1 cellular context compared by ENCODE assay signal in the genomic region with DNA sequence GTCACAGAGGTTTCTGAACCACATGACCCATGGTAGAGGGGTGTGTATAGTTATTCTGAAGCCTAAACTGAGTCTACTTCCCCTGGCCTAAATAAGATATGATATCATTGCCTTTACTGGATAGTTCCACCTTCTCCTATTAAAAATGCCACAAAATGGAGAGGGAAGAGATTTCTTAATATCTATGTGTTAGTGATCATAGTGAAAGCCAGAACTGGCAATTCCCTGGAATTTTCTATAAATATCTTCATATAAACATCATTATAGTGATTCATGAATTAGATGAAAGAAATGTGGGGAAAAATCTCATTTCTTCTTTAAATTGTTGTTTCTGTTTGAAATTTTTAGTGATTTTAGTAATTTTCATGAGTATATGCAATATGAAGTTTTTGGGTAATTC.
TF ChIP-seq lines count a peak whose summit lies in the region.

No MANE protein-coding gene starts in this region.

TF ChIP-seq in IMR-90, 13 proteins besides CTCF, POLR2A, EP300 and RAD21 (continued from another document):
- TF ChIP-seq MXI1 (IDR thresholded peaks at IDR 0.05; ENCODE audit: borderline replicate concordance, low read depth, low read length) (no peak), CEBPB (IDR thresholded peaks at IDR 0.05; ENCODE audit: low read depth, low read length) (no peak), SMC3 (IDR thresholded peaks at IDR 0.05; ENCODE audit: low read depth, low read length) (no peak)
- TF ChIP-seq, protein P1, sequence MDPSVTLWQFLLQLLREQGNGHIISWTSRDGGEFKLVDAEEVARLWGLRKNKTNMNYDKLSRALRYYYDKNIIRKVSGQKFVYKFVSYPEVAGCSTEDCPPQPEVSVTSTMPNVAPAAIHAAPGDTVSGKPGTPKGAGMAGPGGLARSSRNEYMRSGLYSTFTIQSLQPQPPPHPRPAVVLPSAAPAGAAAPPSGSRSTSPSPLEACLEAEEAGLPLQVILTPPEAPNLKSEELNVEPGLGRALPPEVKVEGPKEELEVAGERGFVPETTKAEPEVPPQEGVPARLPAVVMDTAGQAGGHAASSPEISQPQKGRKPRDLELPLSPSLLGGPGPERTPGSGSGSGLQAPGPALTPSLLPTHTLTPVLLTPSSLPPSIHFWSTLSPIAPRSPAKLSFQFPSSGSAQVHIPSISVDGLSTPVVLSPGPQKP (IDR thresholded peaks at IDR 0.05; ENCODE audit: borderline replicate concordance, low read depth, low read length) = no peak
